ENCODE assay signal across 26 cellular contexts in the genomic region with DNA sequence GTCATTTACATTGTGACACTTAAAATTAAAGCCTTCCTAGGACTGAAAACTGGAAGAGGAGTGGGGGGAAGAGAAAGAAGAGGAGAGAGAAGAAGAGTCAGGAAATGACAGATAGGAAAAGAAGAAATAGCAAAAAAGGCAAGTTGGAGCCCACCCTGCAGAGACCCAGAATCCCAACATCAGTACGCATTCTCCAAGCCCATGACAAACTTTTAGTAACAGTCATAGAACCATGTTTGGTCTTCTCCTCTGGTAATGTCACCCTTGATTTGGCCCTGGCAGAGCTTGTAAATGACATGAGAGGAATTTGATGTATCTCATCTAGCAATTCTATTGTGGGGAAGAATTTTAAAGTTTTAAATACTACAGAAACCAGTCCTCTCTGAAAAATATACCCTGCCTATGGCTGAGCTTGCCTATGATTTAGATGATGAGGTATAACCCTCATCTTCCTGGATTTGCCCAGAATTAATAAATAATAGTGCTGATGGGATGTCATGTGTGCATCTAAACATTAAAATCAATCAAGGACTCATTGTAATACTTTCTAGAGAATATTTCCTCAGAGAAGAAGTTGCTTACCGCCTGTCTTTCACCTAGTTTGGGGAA. TPM values are rescaled to one million over a fixed set of nuclear protein-coding genes. Genes with fewer than 3 reads are reported as not detected.
"Had no signal": no experiment of that assay in that cellular context is flagged by ENCODE, and none has a peak within 500 bp of the region (broad histone marks: within the 10 kb centered on the region; RNA-seq: fewer than 3 reads in every experiment).

No MANE protein-coding gene starts in this region.

- H3K4me1 ChIP-seq: stomach, suprapubic skin, testis, thyroid gland, transverse colon, upper lobe of left lung, upper lobe of right lung, uterus, vagina had no signal

- H3K36me3 ChIP-seq: stomach, suprapubic skin, thyroid gland, tibial nerve, transverse colon, upper lobe of left lung, upper lobe of right lung, uterus, vagina had no signal

- H3K4me3 ChIP-seq: stomach, suprapubic skin, testis, thoracic aorta, thyroid gland, tibial artery, tibial nerve, transverse colon, upper lobe of left lung, upper lobe of right lung, uterus, vagina had no signal

- H3K27ac ChIP-seq: stomach, suprapubic skin, testis, thoracic aorta, thyroid gland, tibial artery, tibial nerve, transverse colon, upper lobe of left lung, upper lobe of right lung, uterus, vagina had no signal

- ATAC-seq: stimulated activated effector memory CD8-positive, alpha-beta T cell treated with anti-CD3 and anti-CD28 coated beads, Interleukin-12 subunit alpha, Interleukin-12 subunit beta, amount 100 ng/mL, for 72 hours; stimulated activated memory B cell treated with anti-CD40 and anti-IgM and Interleukin-4, amounts not matched to agents 10 μg/mL and 1 μg/mL and 100 μg/mL, for 72 hours; stimulated activated naive B cell treated with anti-CD40 and anti-IgM and Interleukin-4, amounts not matched to agents 10 μg/mL and 1 μg/mL and 100 μg/mL, for 72 hours; stimulated activated naive CD8-positive, alpha-beta T cell treated with anti-CD3 and anti-CD28 coated beads, Interleukin-15, amount 100 ng/mL, for 72 hours; stimulated activated naive CD8-positive, alpha-beta T cell treated with anti-CD3 and anti-CD28 coated beads, Interleukin-15, Interleukin-2, amounts not matched to agents 100 U/mL and 50 U/mL, for 24 hours; upper lobe of right lung had no signal

- H3K27me3 ChIP-seq: stomach, testis, thyroid gland, tibial artery, tibial nerve, transverse colon, upper lobe of left lung, upper lobe of right lung, uterus, vagina had no signal

- DNase-seq: stimulated activated CD4-positive, alpha-beta T cell treated with anti-CD3 and anti-CD28 coated beads, Interleukin-2, amount 100 ng/mL, for 48 hours; stimulated activated CD4-positive, alpha-beta T cell treated with anti-CD3 and anti-CD28 coated beads, Interleukin-4, amount 100 ng/mL, for 1 hour; stimulated activated CD4-positive, alpha-beta T cell treated with anti-CD3 and anti-CD28 coated beads, Interleukin-4, amount 100 ng/mL, for 24 hours; stimulated activated CD4-positive, alpha-beta T cell treated with anti-CD3 and anti-CD28 coated beads, Interleukin-4, amount 100 ng/mL, for 4 hours; stimulated activated CD8-positive, alpha-beta memory T cell treated with anti-CD3 and anti-CD28 coated beads, Interleukin-4, amount 100 ng/mL, for 48 hours; stimulated activated naive B cell treated with anti-CD40 and anti-IgM and Interleukin-4, amounts not matched to agents 10 μg/mL and 1 μg/mL and 100 μg/mL, for 72 hours; stimulated activated naive CD4-positive, alpha-beta T cell; stimulated activated naive CD4-positive, alpha-beta T cell treated with Interleukin-2 at 50 U/mL for 16 hours; stimulated activated naive CD8-positive, alpha-beta T cell treated with anti-CD3 and anti-CD28 coated beads, Interleukin-15, amount 100 ng/mL, for 72 hours; stimulated activated naive CD8-positive, alpha-beta T cell treated with anti-CD3 and anti-CD28 coated beads, Interleukin-15, Interleukin-2, amounts not matched to agents 100 U/mL and 50 U/mL, for 24 hours; stomach; substantia nigra; testis; thyroid gland; tibial artery; transverse colon; trophoblast cell; upper lobe of left lung; upper lobe of right lung; uterus had no signal

- H3K9me3 ChIP-seq: stomach, suprapubic skin, testis, thoracic aorta, thyroid gland, tibial nerve, transverse colon, upper lobe of left lung, upper lobe of right lung, uterus, vagina had no signal

RNA-seq across cellular contexts. Expression of a gene that starts 40.2 kb away (rescaled TPM):
- total RNA-seq: vagina had no signal
